ENCODE assay signal across 25 cellular contexts in the genomic region with DNA sequence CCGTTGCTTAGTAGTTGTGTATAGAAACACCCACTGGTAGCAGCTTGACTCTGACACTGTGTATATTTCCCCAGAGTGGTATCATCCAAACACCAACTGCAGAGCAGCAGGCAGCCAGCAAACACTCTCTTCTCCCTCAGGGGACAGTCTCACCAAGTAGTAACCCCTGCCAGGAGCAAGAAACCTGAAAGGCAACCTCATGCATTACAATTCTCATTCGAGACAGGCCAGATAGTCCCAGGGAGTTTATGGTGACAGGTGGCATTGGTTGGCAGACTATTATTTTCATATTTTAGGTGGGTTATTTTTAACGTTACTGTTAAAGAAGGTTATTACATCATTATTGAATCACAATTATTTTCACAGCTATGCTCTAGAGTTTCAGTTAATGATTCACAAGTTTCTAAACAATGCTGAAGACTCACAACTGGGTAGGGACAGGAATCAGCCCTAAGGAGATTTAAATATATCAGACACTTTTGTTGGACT.
DNase-seq lines count a peak whose midpoint lies in the region; ATAC-seq, FAIRE-seq and TF ChIP-seq lines count a peak whose summit lies in the region.
"Had no signal": no experiment of that assay in that cellular context is flagged by ENCODE, and none has a peak within 500 bp of the region (broad histone marks: within the 10 kb centered on the region; RNA-seq: fewer than 3 reads in every experiment).

No MANE protein-coding gene starts in this region.

- H3K4me3 ChIP-seq in HepG2 (replicated peaks in 1 of 3; ENCODE audit: insufficient read depth in 1 of 3, low read depth in 2 of 3, low read length in 3 of 3) (no peak overlapping the region), right lobe of liver (no peak overlapping the region), SJCRH30 (no peak overlapping the region)
- H3K4me3 ChIP-seq: cardiac muscle cell, HAP-1, SK-N-MC, suprapubic skin had no signal

- H3K36me3 Mint-ChIP-seq in type B pancreatic cell, result no peaks in the 10 kb centered on the region
- H3K36me3 Mint-ChIP-seq: activated naive CD4-positive, alpha-beta T cell treated with anti-CD3 and anti-CD28 coated beads, Interleukin-2, amount 10 ng/mL, durations not matched to agents 7 days and 5 days; memory B cell; stimulated activated memory B cell treated with anti-CD40 and anti-IgM and Interleukin-4, amounts not matched to agents 10 μg/mL and 1 μg/mL and 100 μg/mL, for 72 hours had no signal

- H3K4me2 ChIP-seq in HepG2 (ENCODE audit: low read depth, low read length), result no peak overlapping the region

- DNase-seq in HepG2 (ENCODE audit: low spot score) (no peak), right lobe of liver (no peak), SJCRH30 (peak; percentile 11 to 28), type B pancreatic cell (ENCODE audit: extremely low spot score, unreplicated experiment) (no peak), dedifferentiated amniotic fluid mesenchymal stem cell (ENCODE audit: extremely low spot score) (no peak), NOMO-1 treated with dmso at 0.1 percent for 144 hours (lab: John Stamatoyannopoulos, UW; ENCODE audit: unreplicated experiment) (no peak), NCI-H82 treated with DMSO at 0.1 percent for 48 hours (lab: John Stamatoyannopoulos, UW; ENCODE audit: unreplicated experiment) (no peak)
- DNase-seq: activated CD4-positive, alpha-beta T cell treated with anti-CD3 and anti-CD28 coated beads for 48 hours; activated naive CD4-positive, alpha-beta T cell treated with anti-CD3 and anti-CD28 coated beads, Interleukin-2, amount 10 ng/mL, durations not matched to agents 7 days and 5 days; amniotic stem cell; COR-L47; left colon; NCI-H1105; NCI-H2107; NCI-H510A; stimulated activated CD4-positive, alpha-beta T cell treated with anti-CD3 and anti-CD28 coated beads, Interleukin-4, amount 100 ng/mL, for 1 hour; T-helper 2 cell had no signal

- TF ChIP-seq RAD21 in HepG2 (CRISPR knock-in tag; IDR thresholded peaks at IDR 0.05), result no peak

- intact Hi-C loops in HepG2 (cut with micrococcal nuclease; ENCODE audit: unreplicated experiment), result no loop called here
- intact Hi-C loops in right lobe of liver (cut with DNase I), result no loop called here

- H3K27ac ChIP-seq in HepG2 (ENCODE audit: extremely low read length, insufficient read depth, low read length) (no peak overlapping the region), right lobe of liver (no peak overlapping the region), SJCRH30 (no peak overlapping the region)
- H3K27ac ChIP-seq: cardiac muscle cell, SK-N-MC, suprapubic skin had no signal

- TF ChIP-seq EP300 in HepG2 (IDR thresholded peaks at IDR 0.05; ENCODE audit: low read depth in 2 of 2, low read length in 2 of 2) (no peak), HepG2 (CRISPR knock-in tag; IDR thresholded peaks at IDR 0.05; ENCODE audit: borderline replicate concordance) (no peak)

- ATAC-seq in HepG2, result no peak
- no peak for ATAC-seq in right lobe of liver
- ATAC-seq: left colon; stimulated activated memory B cell treated with anti-CD40 and anti-IgM and Interleukin-4, amounts not matched to agents 10 μg/mL and 1 μg/mL and 100 μg/mL, for 72 hours had no signal

- H3K27me3 ChIP-seq in HepG2 (ENCODE audit: control insufficient read depth in 1 of 2, insufficient read depth in 2 of 2, low read length in 2 of 2), result peaks cover 2 to 5% of the 10 kb centered on the region in 2 experiments; a peak in 2 of 5 replicates
- no peaks in the 10 kb centered on the region for H3K27me3 ChIP-seq in right lobe of liver
- no peaks in the 10 kb centered on the region for H3K27me3 ChIP-seq in SJCRH30
- H3K27me3 ChIP-seq: cardiac muscle cell, suprapubic skin had no signal

- no peaks in the 10 kb centered on the region for H3K9me3 Mint-ChIP-seq in type B pancreatic cell
- H3K9me3 Mint-ChIP-seq: activated naive CD4-positive, alpha-beta T cell treated with anti-CD3 and anti-CD28 coated beads, Interleukin-2, amount 10 ng/mL, durations not matched to agents 7 days and 5 days; memory B cell had no signal

- peak overlapping the region; percentile 63 for H3K27ac Mint-ChIP-seq in type B pancreatic cell
- H3K27ac Mint-ChIP-seq: activated naive CD4-positive, alpha-beta T cell treated with anti-CD3 and anti-CD28 coated beads, Interleukin-2, amount 10 ng/mL, durations not matched to agents 7 days and 5 days; memory B cell; stimulated activated memory B cell treated with anti-CD40 and anti-IgM and Interleukin-4, amounts not matched to agents 10 μg/mL and 1 μg/mL and 100 μg/mL, for 72 hours had no signal

- H3K9ac ChIP-seq in HepG2 (ENCODE audit: insufficient read depth, low read depth, low read length), result no peak overlapping the region

- H3K4me3 Mint-ChIP-seq in type B pancreatic cell, result no peak overlapping the region
- H3K4me3 Mint-ChIP-seq: activated naive CD4-positive, alpha-beta T cell treated with anti-CD3 and anti-CD28 coated beads, Interleukin-2, amount 10 ng/mL, durations not matched to agents 7 days and 5 days; memory B cell; stimulated activated memory B cell treated with anti-CD40 and anti-IgM and Interleukin-4, amounts not matched to agents 10 μg/mL and 1 μg/mL and 100 μg/mL, for 72 hours had no signal

- BruUV-seq in HepG2 (replicated peaks; lab: Mats Ljungman, UMichigan), result no TSS peak

- 3% methylated on average over 3 of the region's 3 CpGs for WGBS in HepG2 (ENCODE audit: low lambda C conversion rate)
- WGBS in right lobe of liver (ENCODE audit: insufficient coverage, low coverage, low lambda C conversion rate, missing lambda C conversion rate), result 20% methylated on average over 3 of the region's 3 CpGs

- TF ChIP-seq CTCF in HepG2 (CRISPR knock-in tag; IDR thresholded peaks at IDR 0.05) (no peak), right lobe of liver (IDR thresholded peaks at IDR 0.05) (no peak), type B pancreatic cell (conservative IDR thresholded peaks at IDR 0.05) (no peak)

- H3K4me1 ChIP-seq in HepG2 (ENCODE audit: insufficient read depth, low read length) (no peaks in the 10 kb centered on the region), right lobe of liver (no peaks in the 10 kb centered on the region), SJCRH30 (no peaks in the 10 kb centered on the region)
- H3K4me1 ChIP-seq: HAP-1 had no signal

- H3K4me1 Mint-ChIP-seq in type B pancreatic cell (ENCODE audit: unreplicated experiment), result peaks cover 5% of the 10 kb centered on the region
- H3K4me1 Mint-ChIP-seq: activated naive CD4-positive, alpha-beta T cell treated with anti-CD3 and anti-CD28 coated beads, Interleukin-2, amount 10 ng/mL, durations not matched to agents 7 days and 5 days; memory B cell; stimulated activated memory B cell treated with anti-CD40 and anti-IgM and Interleukin-4, amounts not matched to agents 10 μg/mL and 1 μg/mL and 100 μg/mL, for 72 hours had no signal

- H3K9me3 ChIP-seq in HepG2 (ENCODE audit: low read length) (no peaks in the 10 kb centered on the region), right lobe of liver (no peaks in the 10 kb centered on the region), SJCRH30 (replicated peaks) (no peaks in the 10 kb centered on the region)
- H3K9me3 ChIP-seq: HAP-1, suprapubic skin had no signal

- no peaks in the 10 kb centered on the region for H3K79me2 ChIP-seq in HepG2 (ENCODE audit: insufficient read depth, low read length)

- CTCF ChIA-PET in HepG2 (lab: Yijun Ruan, JAX; ENCODE audit: low intra/inter-chr PET ratio, low total read pairs), result no interaction called here

- no peak for TF ChIP-seq POLR2A in HepG2 (IDR thresholded peaks at IDR 0.05; ENCODE audit: insufficient read depth in 1 of 2, low read depth in 2 of 2, low read length in 2 of 2)
- TF ChIP-seq POLR2A in right lobe of liver (IDR thresholded peaks at IDR 0.05), result no peak

- in situ Hi-C loops in HepG2 (cut with HindIII; ENCODE audit: extremely low pct_ligation_motif_present, low pct_unique_long_range_greater_than_20kb), result no loop called here

- POLR2A ChIA-PET in HepG2 (lab: Yijun Ruan, JAX), result no interaction called here

- H2AFZ ChIP-seq in HepG2 (ENCODE audit: low read length), result no peak overlapping the region

- H4K20me1 ChIP-seq in HepG2 (ENCODE audit: insufficient read depth, low read length), result no peaks in the 10 kb centered on the region

- peaks cover 25% of the 10 kb centered on the region for H3K27me3 Mint-ChIP-seq in type B pancreatic cell
- H3K27me3 Mint-ChIP-seq: activated naive CD4-positive, alpha-beta T cell treated with anti-CD3 and anti-CD28 coated beads, Interleukin-2, amount 10 ng/mL, durations not matched to agents 7 days and 5 days; memory B cell; stimulated activated memory B cell treated with anti-CD40 and anti-IgM and Interleukin-4, amounts not matched to agents 10 μg/mL and 1 μg/mL and 100 μg/mL, for 72 hours had no signal

- no peak for FAIRE-seq in HepG2 (lab: Jason Lieb, UNC)
- peak; percentile 30 for FAIRE-seq in islet of Langerhans (lab: Jason Lieb, UNC)
- FAIRE-seq: RCC 7860 had no signal

- H3K36me3 ChIP-seq in HepG2 (replicated peaks in 1 of 2; ENCODE audit: control insufficient read depth in 1 of 2, insufficient read depth in 2 of 2, low read length in 2 of 2), result no peaks in the 10 kb centered on the region
- no peaks in the 10 kb centered on the region for H3K36me3 ChIP-seq in right lobe of liver
- no peaks in the 10 kb centered on the region for H3K36me3 ChIP-seq in SJCRH30
- H3K36me3 ChIP-seq: cardiac muscle cell, HAP-1, suprapubic skin had no signal

TF ChIP-seq in HepG2, 621 proteins besides CTCF, POLR2A, EP300 and RAD21:
- TF ChIP-seq ZNF710 (CRISPR knock-in tag; IDR thresholded peaks at IDR 0.05; ENCODE audit: borderline replicate concordance) (no peak), ATF7 (IDR thresholded peaks at IDR 0.05) (peak; percentile 57; the same call in 1 of the 2 replicates), ATF7 (CRISPR knock-in tag; IDR thresholded peaks at IDR 0.05) (no peak)

Comparison
In these comparisons a context has a peak if more than half of its experiments do, and no peak if none do; other contexts are left out.
1. DNase-seq: peak in SJCRH30 (2 of 2); none in HepG2 (single experiment), right lobe of liver (0 of 3), type B pancreatic cell (single experiment), dedifferentiated amniotic fluid mesenchymal stem cell (single experiment), NOMO-1 treated with dmso at 0.1 percent for 144 hours (single experiment) and NCI-H82 treated with DMSO at 0.1 percent for 48 hours (single experiment).